Comparison of ENCODE assay signal across 17 cellular contexts in genomic region chr14:72740966-72741835, GRCh38.
DNase-seq lines count a peak whose midpoint lies in the region; ATAC-seq, FAIRE-seq and TF ChIP-seq lines count a peak whose summit lies in the region.
"Had no signal": no experiment of that assay in that cellular context is flagged by ENCODE, and none has a peak within 500 bp of the region (broad histone marks: within the 10 kb centered on the region; RNA-seq: fewer than 3 reads in every experiment).

No MANE protein-coding gene starts in this region.

- TF ChIP-seq CTCF in IMR-90 (conservative IDR thresholded peaks at IDR 0.05; ENCODE audit: low read depth, low read length): no peak
- TF ChIP-seq CTCF in H1 (IDR thresholded peaks at IDR 0.05; ENCODE audit: control extremely low read depth in 1 of 3, insufficient read depth in 1 of 3, low read depth in 1 of 3, low read length in 3 of 3): no peak
- no peak for TF ChIP-seq CTCF in osteocyte (IDR thresholded peaks at IDR 0.05)
- TF ChIP-seq CTCF in ovary (IDR thresholded peaks at IDR 0.05): no peak
- TF ChIP-seq CTCF in activated CD8-positive, alpha-beta T cell treated with anti-CD3 and anti-CD28 coated beads for 36 hours (IDR thresholded peaks at IDR 0.05): no peak

- H3K56ac ChIP-seq in IMR-90 (ENCODE audit: extremely low read depth, insufficient read depth, low read length) (no peak overlapping the region), H1 (replicated peaks; ENCODE audit: insufficient read length, low read depth, low read length) (no peak overlapping the region)

- H3K4me3 Mint-ChIP-seq in osteocyte (ENCODE audit: unreplicated experiment): no peak overlapping the region
- no peak overlapping the region for H3K4me3 Mint-ChIP-seq in activated CD8-positive, alpha-beta T cell treated with anti-CD3 and anti-CD28 coated beads for 36 hours
- H3K4me3 Mint-ChIP-seq: CD8-positive, alpha-beta T cell; HFFc6 had no signal

- H2BK20ac ChIP-seq in IMR-90 (ENCODE audit: low read depth, low read length) (no peak overlapping the region), H1 (ENCODE audit: low read length) (no peak overlapping the region)

- H3K4me3 ChIP-seq in IMR-90 (ENCODE audit: insufficient read depth, low read depth, low read length) (no peak overlapping the region), H1 (ENCODE audit: extremely low read depth in 1 of 4, insufficient read depth in 2 of 4, low read depth in 3 of 4, low read length in 4 of 4) (no peak overlapping the region), ovary (no peak overlapping the region)
- H3K4me3 ChIP-seq: MG63, PC-9 had no signal

- no peak overlapping the region for H2BK5ac ChIP-seq in IMR-90 (ENCODE audit: low read depth, low read length, poor library complexity, severe bottlenecking)
- no peak overlapping the region for H2BK5ac ChIP-seq in H1 (ENCODE audit: low read depth, low read length)

- H3K9me3 ChIP-seq in IMR-90 (ENCODE audit: control insufficient read depth, insufficient read depth, low read length) (no peaks in the 10 kb centered on the region), H1 (ENCODE audit: insufficient read depth in 2 of 2, low read depth in 1 of 2, low read length in 1 of 2) (no peaks in the 10 kb centered on the region), ovary (no peaks in the 10 kb centered on the region)
- H3K9me3 ChIP-seq: MG63 had no signal

- intact Hi-C loops in IMR-90 (cut with micrococcal nuclease) (no loop called here), ovary (cut with DNase I) (no loop called here)
- intact Hi-C loops in activated CD8-positive, alpha-beta T cell treated with anti-CD3 and anti-CD28 coated beads for 36 hours (cut with micrococcal nuclease): no loop called here

- FAIRE-seq in H1 (lab: Jason Lieb, UNC): no peak
- FAIRE-seq: D721Med had no signal

- H3K9me3 Mint-ChIP-seq in osteocyte (ENCODE audit: unreplicated experiment): no peaks in the 10 kb centered on the region
- no peaks in the 10 kb centered on the region for H3K9me3 Mint-ChIP-seq in activated CD8-positive, alpha-beta T cell treated with anti-CD3 and anti-CD28 coated beads for 36 hours
- H3K9me3 Mint-ChIP-seq: CD8-positive, alpha-beta T cell; HFFc6 had no signal

- H3K9ac ChIP-seq in IMR-90 (ENCODE audit: low read depth, low read length) (no peak overlapping the region), H1 (replicated peaks in 1 of 4; ENCODE audit: extremely low read depth in 1 of 4, low read depth in 3 of 4, low read length in 3 of 4) (no peak overlapping the region)

- H2BK12ac ChIP-seq in H1 (ENCODE audit: low read depth, low read length): peak overlapping the region; percentile 71; the same call in 1 of the 2 replicates

- peaks cover 21% of the 10 kb centered on the region for H3K4me1 Mint-ChIP-seq in osteocyte (ENCODE audit: unreplicated experiment)
- H3K4me1 Mint-ChIP-seq in activated CD8-positive, alpha-beta T cell treated with anti-CD3 and anti-CD28 coated beads for 36 hours (ENCODE audit: low read depth): no peaks in the 10 kb centered on the region

- CTCF ChIA-PET in IMR-90 (lab: Yijun Ruan, JAX) (interaction anchor here (0.5 kb wide), 1 partner anchor 33 kb away, joined by 3 read pairs; no protein-coding TSS in a partner anchor), H1 (lab: Charles Lee; ENCODE audit: partially characterized antibody) (interaction anchor here (1.0 kb wide), 2 partner anchors 167 to 227 kb away, joined by 3 to 4 read pairs; no protein-coding TSS in a partner anchor)
- CTCF ChIA-PET in activated CD8-positive, alpha-beta T cell treated with anti-CD3 and anti-CD28 coated beads for 36 hours (lab: Charles Lee): no interaction called here

- WGBS in IMR-90 (ENCODE audit: extremely low coverage in 2 of 2, insufficient read length in 1 of 2), 2 experiments: 100% methylated on average over 2 of the region's 10 CpGs; no CpG with 5 or more reads in 1 of the 2 experiments
- 92% methylated on average over 10 of the region's 10 CpGs; no CpG with 5 or more reads in 1 of the 2 experiments for WGBS in H1 (ENCODE audit: extremely low coverage in 1 of 2, insufficient coverage in 1 of 2, insufficient read length in 1 of 2, insufficient replicate concordance in 2 of 2, low coverage in 1 of 2, low lambda C conversion rate in 2 of 2, missing lambda C conversion rate in 1 of 2), 2 experiments
- 95 to 98% (median 97%) methylated on average over 10 of the region's 10 CpGs for WGBS in ovary, 3 donors

- dilution Hi-C loops in IMR-90 (cut with HindIII; ENCODE audit: low sequenced_read_pairs, unreplicated experiment): no loop called here

- H2AFZ ChIP-seq in IMR-90 (replicated peaks; ENCODE audit: low read length, poor library complexity) (no peak overlapping the region), H1 (ENCODE audit: low read length) (no peak overlapping the region)
- H2AFZ ChIP-seq: PC-9 had no signal

- no peak overlapping the region for H3K4me2 ChIP-seq in IMR-90 (ENCODE audit: low read depth, low read length)
- no peak overlapping the region for H3K4me2 ChIP-seq in H1 (ENCODE audit: insufficient read depth in 1 of 2, low read depth in 2 of 2, low read length in 2 of 2)
- H3K4me2 ChIP-seq: PC-9 had no signal

- no peak overlapping the region for H3K27ac ChIP-seq in IMR-90 (ENCODE audit: insufficient read depth, low read length)
- H3K27ac ChIP-seq in angular gyrus (ENCODE audit: low read depth, low read length): peak overlapping the region; percentile 58
- no peak overlapping the region for H3K27ac ChIP-seq in H1 (ENCODE audit: low read depth, low read length)
- H3K27ac ChIP-seq in ovary: peak overlapping the region in 1 of 2 donors; percentile 4
- H3K27ac ChIP-seq: PC-9 had no signal

- H2BK120ac ChIP-seq in IMR-90 (ENCODE audit: low read depth, low read length) (no peak overlapping the region), H1 (replicated peaks; ENCODE audit: low read depth, low read length) (no peak overlapping the region)

- H3K79me2 ChIP-seq in H1 (ENCODE audit: control insufficient read depth in 1 of 2, insufficient read depth in 2 of 2, low read length in 2 of 2): no peaks in the 10 kb centered on the region

- no peak for TF ChIP-seq RAD21 in IMR-90 (IDR thresholded peaks at IDR 0.05; ENCODE audit: low read length)
- no peak for TF ChIP-seq RAD21 in H1 (IDR thresholded peaks at IDR 0.05 in 1 of 2, conservative IDR thresholded peaks at IDR 0.05 in 1 of 2; ENCODE audit: low read depth in 2 of 2, low read length in 2 of 2)

- no peak for ATAC-seq in IMR-90 (ENCODE audit: low read depth)
- no peak for ATAC-seq in activated CD8-positive, alpha-beta T cell treated with anti-CD3 and anti-CD28 coated beads for 36 hours
- ATAC-seq: CD8-positive, alpha-beta T cell had no signal

- H2AK5ac ChIP-seq in IMR-90 (ENCODE audit: low read depth, low read length) (peak overlapping the region; percentile 39), H1 (ENCODE audit: low read depth, low read length) (no peak overlapping the region)

- no peaks in the 10 kb centered on the region for H3K23me2 ChIP-seq in H1 (ENCODE audit: low read depth, low read length)

- H3K79me1 ChIP-seq in IMR-90 (ENCODE audit: low read depth in 1 of 2, low read length in 2 of 2) (peaks cover 3 to 30% of the 10 kb centered on the region in 2 experiments; a peak in 2 of 4 replicates), H1 (ENCODE audit: low read depth, low read length) (no peaks in the 10 kb centered on the region)

- H3K4me1 ChIP-seq in IMR-90 (ENCODE audit: control insufficient read depth, insufficient read depth, low read length): peaks cover 26% of the 10 kb centered on the region
- peaks cover 0 to 10% (median 1%) of the 10 kb centered on the region in 4 experiments; a peak in 3 of 7 replicates for H3K4me1 ChIP-seq in H1 (replicated peaks in 1 of 4; ENCODE audit: control insufficient read depth in 3 of 4, insufficient read depth in 4 of 4, low read length in 3 of 4)
- H3K4me1 ChIP-seq in ovary (ENCODE audit: insufficient read depth): peaks cover 21% of the 10 kb centered on the region

- POLR2A ChIA-PET in IMR-90 (lab: Charles Lee; ENCODE audit: unreplicated experiment) (no interaction called here), H1 (lab: Charles Lee; ENCODE audit: partially characterized antibody) (no interaction called here)
- POLR2A ChIA-PET in activated CD8-positive, alpha-beta T cell treated with anti-CD3 and anti-CD28 coated beads for 36 hours (lab: Charles Lee): interaction anchor here (0.6 kb wide), 1 partner anchor 290 kb away, joined by 3 read pairs; no protein-coding TSS in a partner anchor

- H4K91ac ChIP-seq in IMR-90 (ENCODE audit: insufficient read depth, low read depth, low read length) (peak overlapping the region; percentile 19; the same call in 1 of the 2 replicates), H1 (replicated peaks; ENCODE audit: insufficient read length, low read length) (no peak overlapping the region)

- BruUV-seq in IMR-90 (replicated peaks; lab: Mats Ljungman, UMichigan): no TSS peak

- H4K8ac ChIP-seq in IMR-90 (ENCODE audit: low read depth in 2 of 2, low read length in 2 of 2): no peak overlapping the region
- no peak overlapping the region for H4K8ac ChIP-seq in H1 (ENCODE audit: extremely low read depth, insufficient read depth, low read length)

- no peaks in the 10 kb centered on the region for H3K36me3 Mint-ChIP-seq in osteocyte (ENCODE audit: unreplicated experiment)
- no peaks in the 10 kb centered on the region for H3K36me3 Mint-ChIP-seq in activated CD8-positive, alpha-beta T cell treated with anti-CD3 and anti-CD28 coated beads for 36 hours (ENCODE audit: low read depth)
- H3K36me3 Mint-ChIP-seq: CD8-positive, alpha-beta T cell had no signal

- peak overlapping the region; percentile 10; the same call in 1 of the 3 replicates for H2BK15ac ChIP-seq in IMR-90 (ENCODE audit: low read depth, low read length)
- H2BK15ac ChIP-seq in H1 (ENCODE audit: low read length): 0 out of 2 replicates have a peak overlapping the region, but pooled peaks have one; percentile 63

- no peaks in the 10 kb centered on the region for H4K20me1 ChIP-seq in IMR-90 (ENCODE audit: insufficient read depth, low read length)
- no peaks in the 10 kb centered on the region for H4K20me1 ChIP-seq in H1 (replicated peaks in 1 of 2; ENCODE audit: control insufficient read depth in 1 of 2, insufficient read depth in 2 of 2, low read length in 2 of 2)

- no peak for TF ChIP-seq POLR2A in IMR-90 (IDR thresholded peaks at IDR 0.05; ENCODE audit: low read depth, low read length)
- TF ChIP-seq POLR2A in H1 (IDR thresholded peaks at IDR 0.05; ENCODE audit: control extremely low read depth in 1 of 2, low read depth in 2 of 2, low read length in 2 of 2): no peak
- TF ChIP-seq POLR2A in ovary (IDR thresholded peaks at IDR 0.05): no peak

- DNase-seq in IMR-90 (no peak), H1 (ENCODE audit: low read depth in 1 of 2, low spot score in 2 of 2) (peak in 1 of 2 experiments; percentile 11), osteocyte (ENCODE audit: extremely low spot score, unreplicated experiment) (peak; percentile 64), ovary (no peak), NCI-H510A (lab: John Stamatoyannopoulos, UW) (no peak), SIG-M5 treated with dmso at 0.1 percent for 504 hours (lab: John Stamatoyannopoulos, UW; ENCODE audit: unreplicated experiment) (no peak)
- no peak for DNase-seq in activated CD8-positive, alpha-beta T cell treated with anti-CD3 and anti-CD28 coated beads for 36 hours
- DNase-seq: HFFc6, MG63, NCI-H1092 treated with DMSO at 0.1 percent for 48 hours, NCI-H187 treated with DMSO at 0.1 percent for 48 hours, NCI-H446, NCI-H774, PC-9 had no signal

- H3K18ac ChIP-seq in IMR-90 (ENCODE audit: low read depth, low read length) (no peak overlapping the region), H1 (ENCODE audit: extremely low read depth, low read length) (0 out of 2 replicates have a peak overlapping the region, but pooled peaks have one; percentile 34)

- H3K14ac ChIP-seq in IMR-90 (replicated peaks; ENCODE audit: low read depth, low read length): no peak overlapping the region
- no peak overlapping the region for H3K14ac ChIP-seq in H1 (ENCODE audit: insufficient read length)

- no peak overlapping the region for H3K23ac ChIP-seq in IMR-90 (ENCODE audit: low read depth, low read length)
- no peak overlapping the region for H3K23ac ChIP-seq in H1 (ENCODE audit: insufficient read length)

- peaks cover 26% of the 10 kb centered on the region for H3K9me1 ChIP-seq in IMR-90 (ENCODE audit: insufficient read depth, low read length)

- H4K5ac ChIP-seq in IMR-90 (ENCODE audit: low read depth, low read length): no peak overlapping the region
- no peak overlapping the region for H4K5ac ChIP-seq in H1 (ENCODE audit: insufficient read length, low read depth, low read length)

- peak overlapping the region; percentile 24 for H2AK9ac ChIP-seq in IMR-90 (replicated peaks; ENCODE audit: low read depth, low read length, poor library complexity)

- TF ChIP-seq EP300 in H1 (IDR thresholded peaks at IDR 0.05; ENCODE audit: borderline replicate concordance in 1 of 2, low read depth in 2 of 2, low read length in 2 of 2) (no peak), ovary (IDR thresholded peaks at IDR 0.05) (no peak)

- H3K27me3 ChIP-seq in IMR-90 (ENCODE audit: control insufficient read depth, insufficient read depth, low read length) (no peaks in the 10 kb centered on the region), H1 (replicated peaks in 1 of 4; ENCODE audit: control insufficient read depth in 3 of 4, extremely low read depth in 1 of 4, insufficient read depth in 3 of 4, low read length in 3 of 4) (no peaks in the 10 kb centered on the region), ovary (no peaks in the 10 kb centered on the region)
- H3K27me3 ChIP-seq: MG63 had no signal

- H3K4ac ChIP-seq in IMR-90 (ENCODE audit: low read depth, low read length) (no peak overlapping the region), H1 (replicated peaks; ENCODE audit: insufficient read length, low read depth, low read length) (no peak overlapping the region)

- H3K36me3 ChIP-seq in IMR-90 (ENCODE audit: control insufficient read depth, insufficient read depth, low read length) (0 out of 2 replicates have a peak, but pooled peaks cover 2% of the 10 kb centered on the region), H1 (ENCODE audit: control insufficient read depth in 2 of 4, insufficient read depth in 4 of 4, low read length in 3 of 4) (no peaks in the 10 kb centered on the region), ovary (no peaks in the 10 kb centered on the region)
- H3K36me3 ChIP-seq: MG63 had no signal

- in situ Hi-C loops in IMR-90 (cut with MboI; ENCODE audit: low sequenced_read_pairs): no loop called here

- H3K27me3 Mint-ChIP-seq in osteocyte (ENCODE audit: unreplicated experiment): no peaks in the 10 kb centered on the region
- no peaks in the 10 kb centered on the region for H3K27me3 Mint-ChIP-seq in activated CD8-positive, alpha-beta T cell treated with anti-CD3 and anti-CD28 coated beads for 36 hours

- no peak overlapping the region for H3K27ac Mint-ChIP-seq in osteocyte (ENCODE audit: unreplicated experiment)
- H3K27ac Mint-ChIP-seq in activated CD8-positive, alpha-beta T cell treated with anti-CD3 and anti-CD28 coated beads for 36 hours: no peak overlapping the region
- H3K27ac Mint-ChIP-seq: CD8-positive, alpha-beta T cell; HFFc6 had no signal
